9 cellular contexts compared by ENCODE assay signal in the genomic region with DNA sequence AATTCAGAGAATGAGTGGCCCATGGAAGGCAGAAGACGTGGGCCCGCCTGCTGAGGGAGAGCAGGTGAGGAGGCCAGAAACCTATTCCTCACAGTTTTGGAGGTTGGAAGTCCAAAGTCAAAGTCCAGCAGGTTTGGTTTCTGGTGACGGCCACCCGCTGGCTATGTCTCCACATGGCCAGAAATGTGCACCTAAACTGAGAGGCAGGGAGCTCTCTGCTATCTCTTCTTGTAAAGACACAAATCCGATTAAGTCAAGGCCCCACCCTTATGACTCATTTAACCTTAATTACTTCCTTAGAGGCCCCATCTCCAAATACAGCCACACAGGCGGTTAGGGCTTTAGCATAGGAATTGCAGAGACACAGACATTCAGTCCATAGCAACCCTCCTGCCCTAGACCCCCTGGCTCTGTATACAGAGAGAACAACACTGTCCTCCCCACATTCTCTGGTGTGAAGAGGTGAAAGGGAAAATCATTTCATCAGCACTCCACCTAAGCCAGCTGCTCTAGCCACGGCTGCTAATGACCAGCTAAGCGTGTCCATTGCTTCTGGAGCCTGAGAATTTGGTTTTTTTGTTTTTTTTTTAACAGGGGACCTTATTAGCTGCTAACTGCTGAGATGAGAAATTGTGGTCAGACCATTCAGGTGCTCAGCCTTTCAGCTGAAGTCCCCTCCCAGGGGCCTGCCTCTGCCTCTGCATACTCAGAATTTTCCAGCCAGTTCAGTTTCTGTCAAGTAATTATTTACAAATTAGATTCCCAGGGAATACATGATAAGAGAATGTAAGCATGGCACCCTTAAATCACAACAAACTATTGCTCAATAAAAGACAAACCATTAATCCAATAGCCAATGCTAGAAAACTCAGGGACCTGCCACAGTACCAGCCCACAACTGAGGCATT.
DNase-seq lines count a peak whose midpoint lies in the region; ATAC-seq and TF ChIP-seq lines count a peak whose summit lies in the region.
"Had no signal": no experiment of that assay in that cellular context is flagged by ENCODE, and none has a peak within 500 bp of the region (broad histone marks: within the 10 kb centered on the region; RNA-seq: fewer than 3 reads in every experiment).

No MANE protein-coding gene starts in this region.

- H3K9me3 ChIP-seq in tibial nerve, result no peaks in the 10 kb centered on the region

- TF ChIP-seq CTCF in coronary artery (IDR thresholded peaks at IDR 0.05), result no peak
- TF ChIP-seq CTCF in tibial nerve (IDR thresholded peaks at IDR 0.05), result no peak

- no peak for TF ChIP-seq POLR2A in tibial nerve (IDR thresholded peaks at IDR 0.05)

- DNase-seq in DMS53 (lab: John Stamatoyannopoulos, UW), result peak; percentile 20
- DNase-seq in DMS53 treated with DMSO at 0.1 percent for 48 hours (lab: John Stamatoyannopoulos, UW; ENCODE audit: unreplicated experiment), result no peak
- DNase-seq in NCI-H748 (lab: John Stamatoyannopoulos, UW; ENCODE audit: unreplicated experiment), result peak; percentile 93
- DNase-seq in coronary artery (ENCODE audit: low spot score), result peak; percentile 12
- DNase-seq in tibial nerve (ENCODE audit: low spot score in 2 of 2), result no peak
- DNase-seq in HuH-7.5 (ENCODE audit: low spot score), result no peak
- DNase-seq in posterior vena cava (ENCODE audit: low spot score), result no peak

- TF ChIP-seq EP300 in tibial nerve (IDR thresholded peaks at IDR 0.05), result no peak

- H3K27me3 ChIP-seq in tibial nerve, result no peaks in the 10 kb centered on the region

- 86 to 91% methylated on average over 8 of the region's 8 CpGs for WGBS in tibial nerve, 2 donors

- H3K27ac ChIP-seq in coronary artery, result no peak overlapping the region
- H3K27ac ChIP-seq in tibial nerve, result no peak overlapping the region
- H3K27ac ChIP-seq: VCaP had no signal

- intact Hi-C loops in posterior vena cava (cut with DNase I), result no loop called here

- ATAC-seq in HG02884 (IDR thresholded peaks at IDR 0.05; ENCODE audit: unreplicated experiment), result peak; percentile 80

- peaks cover 0 to 3% (median 0%) of the 10 kb centered on the region in 4 donors for H3K4me1 ChIP-seq in tibial nerve

- H3K4me3 ChIP-seq in coronary artery, result no peak overlapping the region
- no peak overlapping the region for H3K4me3 ChIP-seq in tibial nerve

- H3K36me3 ChIP-seq in tibial nerve, result no peaks in the 10 kb centered on the region

Comparison
In these comparisons a context has a peak if more than half of its experiments do, and no peak if none do; other contexts are left out.
1. DNase-seq: peak in DMS53 (single experiment), NCI-H748 (single experiment) and coronary artery (single experiment); none in DMS53 treated with DMSO at 0.1 percent for 48 hours (single experiment), tibial nerve (0 of 2), HuH-7.5 (single experiment) and posterior vena cava (single experiment).